In genomic region chr1:50735443-50735842, GRCh38 we compare ENCODE assay signal across 1 cellular context.
TF ChIP-seq lines count a peak whose summit lies in the region.

No MANE protein-coding gene starts in this region.

TF ChIP-seq in liver, 16 proteins besides CTCF, POLR2A, EP300 and RAD21 (continued from another document):
- TF ChIP-seq HNF4G (IDR thresholded peaks at IDR 0.05): no peak
